ENCODE assay signal across 31 cellular contexts in the genomic region with DNA sequence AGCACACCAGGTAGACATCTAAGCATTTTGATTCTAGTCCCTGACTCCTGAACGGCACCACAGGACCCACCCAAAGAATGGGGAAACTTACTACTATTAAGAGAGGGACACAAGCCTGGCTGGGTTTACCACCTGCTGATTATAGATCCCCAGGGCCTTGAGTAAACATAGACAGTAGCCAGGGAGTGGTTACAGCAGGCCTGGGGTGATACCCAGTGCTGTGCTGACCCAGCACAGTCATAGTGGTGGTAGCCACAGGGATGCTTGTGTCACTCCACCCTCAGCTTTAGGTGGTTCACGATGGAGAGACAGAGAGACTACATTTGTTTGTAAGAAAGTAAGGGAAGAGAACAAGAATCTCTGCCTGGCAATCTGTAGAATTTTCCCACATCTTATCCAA. TPM values are rescaled to one million over a fixed set of nuclear protein-coding genes. Genes with fewer than 3 reads are reported as not detected.
"Had no signal": no experiment of that assay in that cellular context is flagged by ENCODE, and none has a peak within 500 bp of the region (broad histone marks: within the 10 kb centered on the region; RNA-seq: fewer than 3 reads in every experiment).

No MANE protein-coding gene starts in this region.

- H3K27me3 Mint-ChIP-seq: activated naive CD8-positive, alpha-beta T cell treated with anti-CD3 and anti-CD28 coated beads for 36 hours; naive thymus-derived CD8-positive, alpha-beta T cell; T-helper 17 cell had no signal

- DNase-seq: activated CD4-positive, alpha-beta T cell treated with anti-CD3 and anti-CD28 coated beads, Interleukin-2, amount 50 U/mL, for 4 hours; activated CD4-positive, CD25-positive, alpha-beta regulatory T cell treated with anti-CD3 and anti-CD28 coated beads, Interleukin-2, amount 50 U/mL, for 72 hours; activated CD8-positive, alpha-beta memory T cell treated with anti-CD3 and anti-CD28 coated beads for 24 hours; activated naive CD4-positive, alpha-beta T cell; activated naive CD8-positive, alpha-beta T cell treated with anti-CD3 and anti-CD28 coated beads for 36 hours; brain microvascular endothelial cell; hippocampal formation; left cardiac atrium; left ventricle myocardium superior; mammary epithelial cell; midbrain; naive thymus-derived CD8-positive, alpha-beta T cell; nucleus accumbens; pancreas; stimulated activated CD4-positive, alpha-beta T cell treated with anti-CD3 and anti-CD28 coated beads, Interleukin-15, amount 100 ng/mL, for 24 hours; stimulated activated CD4-positive, alpha-beta T cell treated with anti-CD3 and anti-CD28 coated beads, Interleukin-2, amount 100 ng/mL, for 24 hours; stimulated activated naive CD8-positive, alpha-beta T cell treated with anti-CD3 and anti-CD28 coated beads, Interleukin-15, Interleukin-2, amounts not matched to agents 100 U/mL and 50 U/mL, for 24 hours; T-helper 17 cell; T1000; testis; transverse colon; WERI-Rb-1 had no signal

- H3K4me1 Mint-ChIP-seq: neural crest cell had no signal

- H3K36me3 Mint-ChIP-seq: activated naive CD8-positive, alpha-beta T cell treated with anti-CD3 and anti-CD28 coated beads for 36 hours; naive thymus-derived CD8-positive, alpha-beta T cell had no signal

- H3K4me3 Mint-ChIP-seq: activated naive CD8-positive, alpha-beta T cell treated with anti-CD3 and anti-CD28 coated beads for 36 hours; naive thymus-derived CD8-positive, alpha-beta T cell; neural crest cell; T-helper 17 cell had no signal

- FAIRE-seq: astrocyte, endothelial cell of umbilical vein, keratinocyte, pancreas had no signal

- H3K27me3 ChIP-seq: brain microvascular endothelial cell, gastroesophageal sphincter, testis, transverse colon had no signal

- H3K4me1 ChIP-seq: pancreas, prostate gland, testis, transverse colon had no signal

- H3K9me3 ChIP-seq: gastroesophageal sphincter, pancreas, prostate gland, testis, transverse colon had no signal

- H3K4me3 ChIP-seq: coronary artery, gastroesophageal sphincter, pancreas, prostate gland, smooth muscle cell, testis, transverse colon had no signal

- H3K36me3 ChIP-seq: brain microvascular endothelial cell, gastroesophageal sphincter, pancreas, prostate gland, transverse colon, WERI-Rb-1 had no signal

- H3K9me3 Mint-ChIP-seq: activated naive CD8-positive, alpha-beta T cell treated with anti-CD3 and anti-CD28 coated beads for 36 hours; naive thymus-derived CD8-positive, alpha-beta T cell; neural crest cell had no signal

- ATAC-seq: gastroesophageal sphincter; left ventricle myocardium superior; naive thymus-derived CD8-positive, alpha-beta T cell; pancreas; stimulated activated naive CD8-positive, alpha-beta T cell treated with anti-CD3 and anti-CD28 coated beads, Interleukin-15, Interleukin-2, amounts not matched to agents 100 U/mL and 50 U/mL, for 24 hours; T-helper 17 cell had no signal

- H3K27ac Mint-ChIP-seq: activated naive CD8-positive, alpha-beta T cell treated with anti-CD3 and anti-CD28 coated beads for 36 hours; T-helper 17 cell had no signal

RNA-seq across cellular contexts. Expression of a gene that starts 11.7 kb away (rescaled TPM):
- total RNA-seq: astrocyte, endothelial cell of umbilical vein, fibroblast of villous mesenchyme, neural crest cell had no signal
- polyA plus RNA-seq: endothelial cell of umbilical vein, keratinocyte, mammary epithelial cell had no signal
